In the genomic region with DNA sequence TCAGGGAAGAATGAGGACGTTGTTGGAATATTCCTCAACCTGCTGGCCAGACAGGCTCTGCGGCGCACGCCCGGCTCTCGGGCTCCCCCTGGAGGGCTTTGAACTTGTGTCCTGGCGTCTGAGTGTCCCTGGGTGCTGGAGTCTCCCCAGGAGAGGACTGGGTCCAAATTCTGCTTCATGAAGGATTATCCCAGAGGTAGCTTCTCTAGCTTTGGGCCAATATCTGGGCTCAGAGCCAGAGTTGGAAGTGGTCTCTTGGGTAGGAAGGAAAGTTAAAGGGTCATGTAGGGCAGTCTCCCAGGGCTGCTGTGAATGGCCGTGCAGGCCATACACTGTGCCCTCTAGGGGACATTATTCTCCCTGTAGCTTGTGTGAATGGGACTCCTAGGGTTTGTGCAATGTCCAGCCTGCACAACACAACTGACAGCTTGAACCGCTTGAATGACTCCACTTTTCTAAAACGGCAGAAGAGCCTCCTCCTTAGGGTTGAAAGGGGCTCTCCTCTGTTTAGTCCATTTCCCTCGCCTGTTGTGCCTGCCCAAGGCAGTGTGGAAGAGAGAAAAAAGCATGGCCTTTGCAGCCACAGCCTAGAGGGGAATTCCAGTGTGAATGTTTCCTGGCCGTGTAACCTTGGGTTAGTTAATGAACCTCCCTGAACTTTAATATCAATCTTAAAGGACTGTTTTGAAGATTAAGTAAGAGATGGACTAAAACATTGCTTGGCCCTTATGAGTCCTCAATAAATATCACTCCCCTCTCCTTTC, we compare ENCODE assay signal across 8 cellular contexts.
DNase-seq lines count a peak whose midpoint lies in the region; ATAC-seq and TF ChIP-seq lines count a peak whose summit lies in the region.

No MANE protein-coding gene starts in this region.

- intact Hi-C loops in left cardiac atrium (cut with DNase I) = loop anchor here in 1 of 2 donors (5.0 kb wide), 1 partner anchor 52 kb away; no protein-coding TSS in a partner anchor
- intact Hi-C loops in prostate gland (cut with DNase I) = loop anchor here (5.0 kb wide), 1 partner anchor 52 kb away; no protein-coding TSS in a partner anchor

- no peaks in the 10 kb centered on the region for H3K36me3 ChIP-seq in prostate gland

- TF ChIP-seq CTCF in prostate gland (IDR thresholded peaks at IDR 0.05) = peak; percentile 52 to 69 (median 60)

- no peaks in the 10 kb centered on the region for H3K4me1 ChIP-seq in prostate gland (replicated peaks)

- DNase-seq in ACHN = peak; percentile 59
- peak; percentile 77 for DNase-seq in MV-4-11 (lab: John Stamatoyannopoulos, UW)
- peak; percentile 78 for DNase-seq in SKM-1 (lab: John Stamatoyannopoulos, UW; ENCODE audit: unreplicated experiment)
- DNase-seq in amniotic epithelial cell (ENCODE audit: low read depth) = peak; percentile 25
- DNase-seq in left cardiac atrium = peak; percentile 76
- peak; percentile 53 for DNase-seq in prostate gland (ENCODE audit: low spot score)
- DNase-seq in epidermal melanocyte (ENCODE audit: insufficient read length, low spot score) = no peak

- TF ChIP-seq POLR2A in prostate gland (IDR thresholded peaks at IDR 0.05) = no peak

- ATAC-seq in GM18511 (IDR thresholded peaks at IDR 0.05; ENCODE audit: unreplicated experiment) = peak; percentile 63
- ATAC-seq in left cardiac atrium = peak; percentile 82 to 91

- in situ Hi-C loops in ACHN (cut with HindIII; ENCODE audit: low pct_ligation_motif_present, low pct_unique_long_range_greater_than_20kb, low sequenced_read_pairs) = no loop called here

- 29% methylated on average over 12 of the region's 12 CpGs for WGBS in prostate gland

- H3K27ac ChIP-seq in prostate gland = no peak overlapping the region

- no peaks in the 10 kb centered on the region for H3K9me3 ChIP-seq in prostate gland

- no peaks in the 10 kb centered on the region for H3K27me3 ChIP-seq in prostate gland (replicated peaks; ENCODE audit: insufficient read depth)

- no peak overlapping the region for H3K4me3 ChIP-seq in prostate gland
